Comparison of ENCODE assay signal across 35 cellular contexts in the genomic region with DNA sequence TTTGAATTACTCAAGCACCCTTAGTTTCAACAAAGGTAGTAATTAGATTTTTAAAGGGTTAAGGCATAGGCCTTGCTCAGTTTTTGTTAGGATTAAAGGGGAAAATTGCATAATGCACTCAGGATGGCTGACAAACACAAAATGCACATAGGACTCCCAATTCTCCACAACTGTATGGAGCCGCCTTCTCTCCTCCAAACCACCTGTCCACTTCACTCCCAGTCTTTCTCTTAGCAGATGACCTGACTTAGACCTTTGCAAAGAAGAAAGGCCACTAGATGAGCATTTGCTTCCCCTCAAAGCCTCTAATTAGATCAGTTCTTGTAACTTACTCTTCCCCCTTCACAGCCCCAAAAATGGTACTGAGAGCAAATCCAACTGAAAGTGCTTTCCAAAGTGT. TPM values are rescaled to one million over a fixed set of nuclear protein-coding genes. Genes with fewer than 3 reads are reported as not detected.
"Had no signal": no experiment of that assay in that cellular context is flagged by ENCODE, and none has a peak within 500 bp of the region (broad histone marks: within the 10 kb centered on the region; RNA-seq: fewer than 3 reads in every experiment).

No MANE protein-coding gene starts in this region.

- H3K4me3 Mint-ChIP-seq: activated CD4-positive, alpha-beta memory T cell treated with anti-CD3 and anti-CD28 coated beads for 36 hours; activated CD4-positive, alpha-beta T cell treated with anti-CD3 and anti-CD28 coated beads for 36 hours; activated CD4-positive, alpha-beta T cell treated with anti-CD3 and anti-CD28 coated beads, Interleukin-2, amount 10 ng/mL, durations not matched to agents 24 days and 14 days; activated CD8-positive, alpha-beta memory T cell treated with anti-CD3 and anti-CD28 coated beads, Interleukin-2, amount 10 ng/mL, durations not matched to agents 7 days and 5 days; activated CD8-positive, alpha-beta T cell treated with anti-CD3 and anti-CD28 coated beads, Interleukin-2, amount 10 ng/mL, durations not matched to agents 7 days and 5 days; activated naive CD4-positive, alpha-beta T cell treated with anti-CD3 and anti-CD28 coated beads for 36 hours; activated naive CD4-positive, alpha-beta T cell treated with anti-CD3 and anti-CD28 coated beads, Interleukin-2, amount 50 U/mL, for 24 hours; activated naive CD8-positive, alpha-beta T cell treated with anti-CD3 and anti-CD28 coated beads for 36 hours; activated T-helper 1 cell treated with anti-CD3 and anti-CD28 coated beads, Interleukin-12 subunit alpha, Interleukin-12 subunit beta, Interleukin-2, Interleukin-4 antibody, amounts not matched to agents 30 ng/mL and 10 ng/mL and 1 ng/mL, durations not matched to agents 14 hours and 24 hours and 36 hours; central memory CD8-positive, alpha-beta T cell; dendritic cell treated with granulocyte-macrophage colony-stimulating factor and Interleukin-4, amounts not matched to agents 40 ng/mL and 50 ng/mL, for 4 days; T-helper 17 cell; T-helper 2 cell treated with Interferon-gamma antibody and Interleukin-4, amounts not matched to agents 5 μg/mL and 100 μg/mL, for 36 hours had no signal

- H3K27ac ChIP-seq: brain microvascular endothelial cell, coronary artery, dorsolateral prefrontal cortex, esophagus muscularis mucosa, foreskin keratinocyte, gastrocnemius medialis, heart left ventricle had no signal

- H3K27ac Mint-ChIP-seq: activated CD4-positive, alpha-beta memory T cell treated with anti-CD3 and anti-CD28 coated beads for 36 hours; activated CD4-positive, alpha-beta T cell treated with anti-CD3 and anti-CD28 coated beads for 36 hours; activated CD4-positive, alpha-beta T cell treated with anti-CD3 and anti-CD28 coated beads, Interleukin-2, amount 10 ng/mL, durations not matched to agents 24 days and 14 days; activated CD8-positive, alpha-beta memory T cell treated with anti-CD3 and anti-CD28 coated beads, Interleukin-2, amount 10 ng/mL, durations not matched to agents 7 days and 5 days; activated naive CD4-positive, alpha-beta T cell treated with anti-CD3 and anti-CD28 coated beads for 36 hours; activated naive CD4-positive, alpha-beta T cell treated with anti-CD3 and anti-CD28 coated beads, Interleukin-2, amount 50 U/mL, for 24 hours; activated naive CD8-positive, alpha-beta T cell treated with anti-CD3 and anti-CD28 coated beads for 36 hours; activated T-helper 1 cell treated with anti-CD3 and anti-CD28 coated beads, Interleukin-12 subunit alpha, Interleukin-12 subunit beta, Interleukin-2, Interleukin-4 antibody, amounts not matched to agents 30 ng/mL and 10 ng/mL and 1 ng/mL, durations not matched to agents 14 hours and 24 hours and 36 hours; activated T-helper 2 cell treated with anti-CD3 and anti-CD28 coated beads, Interferon-gamma antibody, Interleukin-2, Interleukin-4, amounts not matched to agents 10 μg/mL and 5 μg/mL and 100 μg/mL, durations not matched to agents 14 hours and 24 hours and 36 hours; dendritic cell treated with granulocyte-macrophage colony-stimulating factor and Interleukin-4, amounts not matched to agents 40 ng/mL and 50 ng/mL, for 4 days; T-helper 17 cell; T-helper 2 cell treated with Interferon-gamma antibody and Interleukin-4, amounts not matched to agents 5 μg/mL and 100 μg/mL, for 36 hours had no signal

- H3K9me3 Mint-ChIP-seq: activated CD4-positive, alpha-beta memory T cell treated with anti-CD3 and anti-CD28 coated beads for 36 hours; activated CD4-positive, alpha-beta T cell treated with anti-CD3 and anti-CD28 coated beads, Interleukin-2, amount 10 ng/mL, durations not matched to agents 24 days and 14 days; activated naive CD4-positive, alpha-beta T cell treated with anti-CD3 and anti-CD28 coated beads for 36 hours; activated naive CD4-positive, alpha-beta T cell treated with anti-CD3 and anti-CD28 coated beads, Interleukin-2, amount 50 U/mL, for 24 hours; activated T-helper 1 cell treated with anti-CD3 and anti-CD28 coated beads, Interleukin-12 subunit alpha, Interleukin-12 subunit beta, Interleukin-2, Interleukin-4 antibody, amounts not matched to agents 30 ng/mL and 10 ng/mL and 1 ng/mL, durations not matched to agents 14 hours and 24 hours and 36 hours; activated T-helper 2 cell treated with anti-CD3 and anti-CD28 coated beads, Interferon-gamma antibody, Interleukin-2, Interleukin-4, amounts not matched to agents 10 μg/mL and 5 μg/mL and 100 μg/mL, durations not matched to agents 14 hours and 24 hours and 36 hours; central memory CD8-positive, alpha-beta T cell; dendritic cell treated with granulocyte-macrophage colony-stimulating factor and Interleukin-4, amounts not matched to agents 40 ng/mL and 50 ng/mL, for 4 days; T-helper 2 cell treated with Interferon-gamma antibody and Interleukin-4, amounts not matched to agents 5 μg/mL and 100 μg/mL, for 36 hours had no signal

- H3K4me1 Mint-ChIP-seq: activated CD4-positive, alpha-beta T cell treated with anti-CD3 and anti-CD28 coated beads, Interleukin-2, amount 10 ng/mL, durations not matched to agents 24 days and 14 days; activated CD8-positive, alpha-beta memory T cell treated with anti-CD3 and anti-CD28 coated beads, Interleukin-2, amount 10 ng/mL, durations not matched to agents 7 days and 5 days; central memory CD8-positive, alpha-beta T cell had no signal

- H3K4me1 ChIP-seq: esophagus muscularis mucosa, foreskin keratinocyte, gastrocnemius medialis had no signal

- DNase-seq: activated CD4-positive, alpha-beta memory T cell treated with anti-CD3 and anti-CD28 coated beads for 36 hours; activated CD4-positive, alpha-beta T cell treated with anti-CD3 and anti-CD28 coated beads for 36 hours; activated CD4-positive, alpha-beta T cell treated with anti-CD3 and anti-CD28 coated beads, Interleukin-2, amount 10 ng/mL, durations not matched to agents 24 days and 14 days; activated CD4-positive, CD25-positive, alpha-beta regulatory T cell; activated CD4-positive, CD25-positive, alpha-beta regulatory T cell treated with anti-CD3 and anti-CD28 coated beads, Interleukin-2, amount 50 U/mL, for 72 hours; activated CD8-positive, alpha-beta memory T cell treated with anti-CD3 and anti-CD28 coated beads, Interleukin-2, amount 10 ng/mL, durations not matched to agents 7 days and 5 days; activated CD8-positive, alpha-beta memory T cell treated with anti-CD3 and anti-CD28 coated beads, Interleukin-2, amount 50 U/mL, for 4 hours; activated CD8-positive, alpha-beta T cell treated with anti-CD3 and anti-CD28 coated beads, Interleukin-2, amount 10 ng/mL, durations not matched to agents 7 days and 5 days; activated effector memory CD4-positive, alpha-beta T cell treated with anti-CD3 and anti-CD28 coated beads, Interleukin-2, amount 50 U/mL, for 16 hours; activated naive CD4-positive, alpha-beta T cell treated with anti-CD3 and anti-CD28 coated beads for 36 hours; activated naive CD8-positive, alpha-beta T cell treated with anti-CD3 and anti-CD28 coated beads for 36 hours; activated T-cell treated with anti-CD3 and anti-CD28 coated beads, Interleukin-2, amount 50 U/mL, for 1 hour; activated T-cell treated with anti-CD3 and anti-CD28 coated beads, Interleukin-2, amount 50 U/mL, for 48 hours; amniotic stem cell; anterior cingulate cortex; brain microvascular endothelial cell; dorsolateral prefrontal cortex; effector memory CD4-positive, alpha-beta T cell; erythroblast; foreskin keratinocyte; gastrocnemius medialis; glutamatergic neuron; heart left ventricle; T-helper 1 cell; T-helper 17 cell had no signal

- ATAC-seq: activated CD4-positive, alpha-beta T cell treated with anti-CD3 and anti-CD28 coated beads for 36 hours; activated CD8-positive, alpha-beta memory T cell treated with anti-CD3 and anti-CD28 coated beads, Interleukin-2, amount 10 ng/mL, durations not matched to agents 7 days and 5 days; activated CD8-positive, alpha-beta T cell treated with anti-CD3 and anti-CD28 coated beads, Interleukin-2, amount 10 ng/mL, durations not matched to agents 7 days and 5 days; foreskin keratinocyte; gastrocnemius medialis; heart left ventricle; T-helper 17 cell had no signal

- H3K9me3 ChIP-seq: gastrocnemius medialis had no signal

- H3K27me3 Mint-ChIP-seq: activated CD4-positive, alpha-beta memory T cell treated with anti-CD3 and anti-CD28 coated beads for 36 hours; activated CD4-positive, alpha-beta T cell treated with anti-CD3 and anti-CD28 coated beads for 36 hours; activated CD4-positive, alpha-beta T cell treated with anti-CD3 and anti-CD28 coated beads, Interleukin-2, amount 10 ng/mL, durations not matched to agents 24 days and 14 days; activated CD8-positive, alpha-beta memory T cell treated with anti-CD3 and anti-CD28 coated beads, Interleukin-2, amount 10 ng/mL, durations not matched to agents 7 days and 5 days; activated naive CD4-positive, alpha-beta T cell treated with anti-CD3 and anti-CD28 coated beads, Interleukin-2, amount 50 U/mL, for 24 hours; activated naive CD8-positive, alpha-beta T cell treated with anti-CD3 and anti-CD28 coated beads for 36 hours; central memory CD8-positive, alpha-beta T cell; dendritic cell treated with granulocyte-macrophage colony-stimulating factor and Interleukin-4, amounts not matched to agents 40 ng/mL and 50 ng/mL, for 4 days; T-helper 17 cell had no signal

- H3K27me3 ChIP-seq: brain microvascular endothelial cell, dorsolateral prefrontal cortex, esophagus muscularis mucosa, foreskin keratinocyte, gastrocnemius medialis, heart left ventricle had no signal

- H3K4me3 ChIP-seq: coronary artery, dorsolateral prefrontal cortex, esophagus muscularis mucosa, gastrocnemius medialis, heart left ventricle had no signal

RNA-seq across cellular contexts. Expression of a gene that starts 44.7 kb away (rescaled TPM):
- total RNA-seq: activated CD4-positive, alpha-beta memory T cell treated with anti-CD3 and anti-CD28 coated beads for 36 hours; activated CD4-positive, alpha-beta T cell treated with anti-CD3 and anti-CD28 coated beads for 36 hours; activated CD4-positive, alpha-beta T cell treated with anti-CD3 and anti-CD28 coated beads, Interleukin-2, amount 10 ng/mL, durations not matched to agents 24 days and 14 days; activated CD8-positive, alpha-beta memory T cell treated with anti-CD3 and anti-CD28 coated beads for 36 hours; activated CD8-positive, alpha-beta memory T cell treated with anti-CD3 and anti-CD28 coated beads, Interleukin-2, amount 10 ng/mL, durations not matched to agents 7 days and 5 days; activated CD8-positive, alpha-beta T cell treated with anti-CD3 and anti-CD28 coated beads, Interleukin-2, amount 10 ng/mL, durations not matched to agents 7 days and 5 days; activated naive CD4-positive, alpha-beta T cell treated with anti-CD3 and anti-CD28 coated beads for 36 hours; activated naive CD8-positive, alpha-beta T cell treated with anti-CD3 and anti-CD28 coated beads for 36 hours; activated T-helper 1 cell treated with anti-CD3 and anti-CD28 coated beads, Interleukin-12 subunit alpha, Interleukin-12 subunit beta, Interleukin-2, Interleukin-4 antibody, amounts not matched to agents 30 ng/mL and 10 ng/mL and 1 ng/mL, durations not matched to agents 14 hours and 24 hours and 36 hours; activated T-helper 2 cell treated with anti-CD3 and anti-CD28 coated beads, Interferon-gamma antibody, Interleukin-2, Interleukin-4, amounts not matched to agents 10 μg/mL and 5 μg/mL and 100 μg/mL, durations not matched to agents 14 hours and 24 hours and 36 hours; astrocyte had no signal
